ENCODE assay signal across 1 cellular context in genomic region chr16:9123871-9124270, GRCh38.
TF ChIP-seq lines count a peak whose summit lies in the region.

No MANE protein-coding gene starts in this region.

TF ChIP-seq in GM12878, 131 proteins besides CTCF, POLR2A, EP300 and RAD21 (continued from another document):
- TF ChIP-seq, protein P1, sequence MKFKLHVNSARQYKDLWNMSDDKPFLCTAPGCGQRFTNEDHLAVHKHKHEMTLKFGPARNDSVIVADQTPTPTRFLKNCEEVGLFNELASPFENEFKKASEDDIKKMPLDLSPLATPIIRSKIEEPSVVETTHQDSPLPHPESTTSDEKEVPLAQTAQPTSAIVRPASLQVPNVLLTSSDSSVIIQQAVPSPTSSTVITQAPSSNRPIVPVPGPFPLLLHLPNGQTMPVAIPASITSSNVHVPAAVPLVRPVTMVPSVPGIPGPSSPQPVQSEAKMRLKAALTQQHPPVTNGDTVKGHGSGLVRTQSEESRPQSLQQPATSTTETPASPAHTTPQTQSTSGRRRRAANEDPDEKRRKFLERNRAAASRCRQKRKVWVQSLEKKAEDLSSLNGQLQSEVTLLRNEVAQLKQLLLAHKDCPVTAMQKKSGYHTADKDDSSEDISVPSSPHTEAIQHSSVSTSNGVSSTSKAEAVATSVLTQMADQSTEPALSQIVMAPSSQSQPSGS (IDR thresholded peaks at IDR 0.05; ENCODE audit: low read length) = no peak
- TF ChIP-seq TCF12 (IDR thresholded peaks at IDR 0.05; ENCODE audit: low read depth, low read length) = peak; percentile 15; the same call in 1 of the 2 replicates
- TF ChIP-seq, protein P2, sequence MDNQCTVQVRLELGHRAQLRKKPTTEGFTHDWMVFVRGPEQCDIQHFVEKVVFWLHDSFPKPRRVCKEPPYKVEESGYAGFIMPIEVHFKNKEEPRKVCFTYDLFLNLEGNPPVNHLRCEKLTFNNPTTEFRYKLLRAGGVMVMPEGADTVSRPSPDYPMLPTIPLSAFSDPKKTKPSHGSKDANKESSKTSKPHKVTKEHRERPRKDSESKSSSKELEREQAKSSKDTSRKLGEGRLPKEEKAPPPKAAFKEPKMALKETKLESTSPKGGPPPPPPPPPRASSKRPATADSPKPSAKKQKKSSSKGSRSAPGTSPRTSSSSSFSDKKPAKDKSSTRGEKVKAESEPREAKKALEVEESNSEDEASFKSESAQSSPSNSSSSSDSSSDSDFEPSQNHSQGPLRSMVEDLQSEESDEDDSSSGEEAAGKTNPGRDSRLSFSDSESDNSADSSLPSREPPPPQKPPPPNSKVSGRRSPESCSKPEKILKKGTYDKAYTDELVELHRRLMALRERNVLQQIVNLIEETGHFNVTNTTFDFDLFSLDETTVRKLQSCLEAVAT (IDR thresholded peaks at IDR 0.05) = no peak
- TF ChIP-seq, protein P3, sequence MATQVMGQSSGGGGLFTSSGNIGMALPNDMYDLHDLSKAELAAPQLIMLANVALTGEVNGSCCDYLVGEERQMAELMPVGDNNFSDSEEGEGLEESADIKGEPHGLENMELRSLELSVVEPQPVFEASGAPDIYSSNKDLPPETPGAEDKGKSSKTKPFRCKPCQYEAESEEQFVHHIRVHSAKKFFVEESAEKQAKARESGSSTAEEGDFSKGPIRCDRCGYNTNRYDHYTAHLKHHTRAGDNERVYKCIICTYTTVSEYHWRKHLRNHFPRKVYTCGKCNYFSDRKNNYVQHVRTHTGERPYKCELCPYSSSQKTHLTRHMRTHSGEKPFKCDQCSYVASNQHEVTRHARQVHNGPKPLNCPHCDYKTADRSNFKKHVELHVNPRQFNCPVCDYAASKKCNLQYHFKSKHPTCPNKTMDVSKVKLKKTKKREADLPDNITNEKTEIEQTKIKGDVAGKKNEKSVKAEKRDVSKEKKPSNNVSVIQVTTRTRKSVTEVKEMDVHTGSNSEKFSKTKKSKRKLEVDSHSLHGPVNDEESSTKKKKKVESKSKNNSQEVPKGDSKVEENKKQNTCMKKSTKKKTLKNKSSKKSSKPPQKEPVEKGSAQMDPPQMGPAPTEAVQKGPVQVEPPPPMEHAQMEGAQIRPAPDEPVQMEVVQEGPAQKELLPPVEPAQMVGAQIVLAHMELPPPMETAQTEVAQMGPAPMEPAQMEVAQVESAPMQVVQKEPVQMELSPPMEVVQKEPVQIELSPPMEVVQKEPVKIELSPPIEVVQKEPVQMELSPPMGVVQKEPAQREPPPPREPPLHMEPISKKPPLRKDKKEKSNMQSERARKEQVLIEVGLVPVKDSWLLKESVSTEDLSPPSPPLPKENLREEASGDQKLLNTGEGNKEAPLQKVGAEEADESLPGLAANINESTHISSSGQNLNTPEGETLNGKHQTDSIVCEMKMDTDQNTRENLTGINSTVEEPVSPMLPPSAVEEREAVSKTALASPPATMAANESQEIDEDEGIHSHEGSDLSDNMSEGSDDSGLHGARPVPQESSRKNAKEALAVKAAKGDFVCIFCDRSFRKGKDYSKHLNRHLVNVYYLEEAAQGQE (IDR thresholded peaks at IDR 0.05; ENCODE audit: low read depth, low read length) = no peak
- TF ChIP-seq SPI1 (IDR thresholded peaks at IDR 0.05; ENCODE audit: borderline replicate concordance, insufficient read depth, low read depth, low read length) = peak; percentile 26; the same call in 1 of the 2 replicates
- TF ChIP-seq CHD1 (IDR thresholded peaks at IDR 0.05; ENCODE audit: low read depth, low read length) = no peak
- TF ChIP-seq TARDBP (IDR thresholded peaks at IDR 0.05; ENCODE audit: borderline replicate concordance) = no peak
- TF ChIP-seq PKNOX1 (IDR thresholded peaks at IDR 0.05) = no peak
- TF ChIP-seq SIN3A (IDR thresholded peaks at IDR 0.05; ENCODE audit: low read depth, low read length) = no peak
- TF ChIP-seq CHD2 (IDR thresholded peaks at IDR 0.05; ENCODE audit: borderline replicate concordance, low read depth, low read length) = no peak
- TF ChIP-seq POU2F2 (IDR thresholded peaks at IDR 0.05; ENCODE audit: borderline replicate concordance, low read depth, low read length) = no peak
- TF ChIP-seq CREM (IDR thresholded peaks at IDR 0.05; ENCODE audit: low read depth) = no peak
- TF ChIP-seq IKZF1 (conservative IDR thresholded peaks at IDR 0.05) = peak; percentile 58
- TF ChIP-seq NR2C2 (IDR thresholded peaks at IDR 0.05; ENCODE audit: borderline replicate concordance, control insufficient read depth, insufficient read length, low read depth) = no peak
- peak; percentile 54; the same call in 1 of the 2 replicates for TF ChIP-seq DPF2 (IDR thresholded peaks at IDR 0.05)
- TF ChIP-seq SIX5 (IDR thresholded peaks at IDR 0.05; ENCODE audit: low read depth, low read length, severe bottlenecking) = no peak
- no peak for TF ChIP-seq USF1 (IDR thresholded peaks at IDR 0.05; ENCODE audit: borderline replicate concordance, extremely low read length, insufficient read depth, low read depth, low read length)
- TF ChIP-seq SUZ12 (IDR thresholded peaks at IDR 0.05; ENCODE audit: unreplicated experiment) = no peak
- TF ChIP-seq SMAD5 (IDR thresholded peaks at IDR 0.05; ENCODE audit: low read depth) = no peak
- no peak; the same call in 1 of the 2 replicates for TF ChIP-seq GATAD2B (conservative IDR thresholded peaks at IDR 0.05; ENCODE audit: low read depth)
